8 cellular contexts compared by ENCODE assay signal in the genomic region with DNA sequence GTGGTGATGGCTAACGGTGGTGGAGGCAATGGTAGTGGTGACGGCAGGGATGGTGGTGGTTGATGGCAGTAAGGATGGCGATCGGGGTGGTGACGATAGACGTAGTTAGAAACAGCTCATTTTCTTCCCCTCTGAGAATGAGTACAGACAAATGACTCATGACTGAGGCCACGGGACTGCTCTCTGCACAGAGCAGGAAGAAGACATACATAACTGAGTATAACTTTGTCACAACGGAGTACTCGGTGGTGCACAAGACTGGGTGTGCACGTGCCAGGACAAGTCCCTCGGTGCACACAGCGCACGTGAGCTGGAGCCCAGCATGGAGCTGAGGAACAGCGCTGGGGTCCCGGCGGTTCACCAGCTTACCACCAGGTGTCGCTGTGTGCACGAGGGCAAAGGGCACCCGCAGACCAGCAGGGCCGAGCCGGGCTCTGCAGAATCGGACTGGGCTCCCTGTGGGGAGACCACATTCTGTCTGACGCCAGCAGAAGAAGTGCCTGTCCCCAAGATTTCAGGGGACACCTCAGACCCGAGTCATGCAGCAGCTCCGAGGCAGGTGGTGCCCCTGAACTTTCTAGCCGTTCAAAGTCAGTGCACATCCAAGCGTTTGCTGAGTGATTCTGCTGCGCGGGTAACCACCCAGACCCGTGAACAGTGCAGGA.
DNase-seq lines count a peak whose midpoint lies in the region; ATAC-seq and TF ChIP-seq lines count a peak whose summit lies in the region.

No MANE protein-coding gene starts in this region.

- H3K9me3 ChIP-seq in naive thymus-derived CD4-positive, alpha-beta T cell (ENCODE audit: control insufficient read depth in 2 of 3, low read length in 3 of 3): no peaks in the 10 kb centered on the region

- intact Hi-C loops in naive thymus-derived CD4-positive, alpha-beta T cell (cut with micrococcal nuclease): loop anchor here (1.0 to 10.0 kb wide), 7 partner anchors 189 to 864 kb away; a partner anchor contains a TSS

- no peak overlapping the region for H3K4me3 ChIP-seq in GM12865 (ENCODE audit: low read depth, low read length)
- no peak overlapping the region for H3K4me3 ChIP-seq in epithelial cell of esophagus (ENCODE audit: low read length)
- no peak overlapping the region for H3K4me3 ChIP-seq in naive thymus-derived CD4-positive, alpha-beta T cell (ENCODE audit: low read length)

- peaks cover 0 to 3% (median 0%) of the 10 kb centered on the region in 11 donors for H3K9me3 Mint-ChIP-seq in naive thymus-derived CD4-positive, alpha-beta T cell
- no peaks in the 10 kb centered on the region for H3K9me3 Mint-ChIP-seq in stimulated activated naive B cell treated with anti-CD40 and anti-IgM and Interleukin-4, amounts not matched to agents 10 μg/mL and 1 μg/mL and 100 μg/mL, for 72 hours

- peak; percentile 83 for ATAC-seq in naive thymus-derived CD4-positive, alpha-beta T cell
- ATAC-seq in stimulated activated naive B cell treated with anti-CD40 and anti-IgM and Interleukin-4, amounts not matched to agents 10 μg/mL and 1 μg/mL and 100 μg/mL, for 72 hours (replicated peaks): peak; percentile 86 to 95

- H3K27me3 Mint-ChIP-seq in naive thymus-derived CD4-positive, alpha-beta T cell: peaks cover 6 to 16% (median 14%) of the 10 kb centered on the region in 5 donors
- H3K27me3 Mint-ChIP-seq in stimulated activated naive B cell treated with anti-CD40 and anti-IgM and Interleukin-4, amounts not matched to agents 10 μg/mL and 1 μg/mL and 100 μg/mL, for 72 hours: peaks cover 23 to 33% of the 10 kb centered on the region in 2 donors

- DNase-seq in GM12865 (ENCODE audit: low read depth) (peak; percentile 69), HEK293T (ENCODE audit: extremely low spot score) (peak; percentile 83), NCI-H345 treated with DMSO at 0.1 percent for 48 hours (lab: John Stamatoyannopoulos, UW; ENCODE audit: unreplicated experiment) (peak; percentile 5), epithelial cell of esophagus (ENCODE audit: low read depth) (peak; percentile 85), NCI-H2081 (lab: John Stamatoyannopoulos, UW) (no peak)
- peak; percentile 30 to 53 for DNase-seq in activated CD8-positive, alpha-beta memory T cell treated with anti-CD3 and anti-CD28 coated beads for 1 hour (ENCODE audit: extremely low read depth in 1 of 2, low read depth in 1 of 2)
- peak; percentile 17 to 73 (median 52) for DNase-seq in naive thymus-derived CD4-positive, alpha-beta T cell
- peak; percentile 64 for DNase-seq in stimulated activated naive B cell treated with anti-CD40 and anti-IgM and Interleukin-4, amounts not matched to agents 10 μg/mL and 1 μg/mL and 100 μg/mL, for 72 hours

- TF ChIP-seq CTCF in GM12865 (IDR thresholded peaks at IDR 0.05; ENCODE audit: insufficient read depth, low read depth, low read length, missing control alignments): peak; percentile 93
- peak; percentile 87 for TF ChIP-seq CTCF in epithelial cell of esophagus (IDR thresholded peaks at IDR 0.05; ENCODE audit: insufficient read depth, low read depth, low read length, missing control alignments)

- no peaks in the 10 kb centered on the region for H3K4me1 ChIP-seq in naive thymus-derived CD4-positive, alpha-beta T cell (ENCODE audit: control insufficient read depth in 2 of 2, insufficient read depth in 2 of 2, low read length in 2 of 2)

- peak overlapping the region in 1 of 9 donors; percentile 77 for H3K27ac Mint-ChIP-seq in naive thymus-derived CD4-positive, alpha-beta T cell
- peak overlapping the region; percentile 68 for H3K27ac Mint-ChIP-seq in stimulated activated naive B cell treated with anti-CD40 and anti-IgM and Interleukin-4, amounts not matched to agents 10 μg/mL and 1 μg/mL and 100 μg/mL, for 72 hours

- no peaks in the 10 kb centered on the region for H3K36me3 ChIP-seq in naive thymus-derived CD4-positive, alpha-beta T cell (ENCODE audit: control insufficient read depth in 2 of 3, insufficient read depth in 3 of 3, low read length in 3 of 3)

- no peaks in the 10 kb centered on the region for H3K36me3 Mint-ChIP-seq in naive thymus-derived CD4-positive, alpha-beta T cell
- H3K36me3 Mint-ChIP-seq in stimulated activated naive B cell treated with anti-CD40 and anti-IgM and Interleukin-4, amounts not matched to agents 10 μg/mL and 1 μg/mL and 100 μg/mL, for 72 hours: peaks cover 2 to 4% of the 10 kb centered on the region in 2 donors

- POLR2A ChIA-PET in HEK293T (lab: Yijun Ruan, JAX): no interaction called here
- POLR2A ChIA-PET in naive thymus-derived CD4-positive, alpha-beta T cell (lab: Charles Lee): no interaction called here

- H3K27ac ChIP-seq in naive thymus-derived CD4-positive, alpha-beta T cell (ENCODE audit: low read depth, low read length): no peak overlapping the region

- no peaks in the 10 kb centered on the region for H3K27me3 ChIP-seq in naive thymus-derived CD4-positive, alpha-beta T cell (ENCODE audit: control insufficient read depth in 2 of 2, insufficient read depth in 2 of 2, low read length in 2 of 2)

- no peak overlapping the region for H3K4me3 Mint-ChIP-seq in naive thymus-derived CD4-positive, alpha-beta T cell
- no peak overlapping the region for H3K4me3 Mint-ChIP-seq in stimulated activated naive B cell treated with anti-CD40 and anti-IgM and Interleukin-4, amounts not matched to agents 10 μg/mL and 1 μg/mL and 100 μg/mL, for 72 hours

- peaks cover 0 to 10% (median 5%) of the 10 kb centered on the region in 7 donors for H3K4me1 Mint-ChIP-seq in naive thymus-derived CD4-positive, alpha-beta T cell
- H3K4me1 Mint-ChIP-seq in stimulated activated naive B cell treated with anti-CD40 and anti-IgM and Interleukin-4, amounts not matched to agents 10 μg/mL and 1 μg/mL and 100 μg/mL, for 72 hours: peaks cover 9 to 12% of the 10 kb centered on the region in 2 donors

- CTCF ChIA-PET in HEK293T (lab: Yijun Ruan, JAX): interaction anchor here (0.7 to 3.0 kb wide), 33 partner anchors 10 to 521 kb away, joined by 3 to 25 read pairs (median 4); a partner anchor contains a TSS
- CTCF ChIA-PET in naive thymus-derived CD4-positive, alpha-beta T cell (lab: Charles Lee): interaction anchor here (0.5 to 2.9 kb wide), 3 partner anchors 27 to 1051 kb away, joined by 3 to 12 read pairs (median 6); no protein-coding TSS in a partner anchor

TF ChIP-seq in HEK293T, 16 proteins besides CTCF, POLR2A, EP300 and RAD21:
- no peak for TF ChIP-seq HDGF (IDR thresholded peaks at IDR 0.05; ENCODE audit: borderline replicate concordance)
- peak; percentile 18; the same call in 1 of the 2 replicates for TF ChIP-seq BHLHE40 (IDR thresholded peaks at IDR 0.05; ENCODE audit: borderline replicate concordance)
- no peak for TF ChIP-seq CTBP1 (IDR thresholded peaks at IDR 0.05; ENCODE audit: borderline replicate concordance)
- peak; percentile 90 for TF ChIP-seq L3MBTL2 (conservative IDR thresholded peaks at IDR 0.05)

Comparison
In these comparisons a context has a peak if more than half of its experiments do, and no peak if none do; other contexts are left out.
1. DNase-seq: peak in GM12865 (single experiment), HEK293T (single experiment), NCI-H345 treated with DMSO at 0.1 percent for 48 hours (single experiment), activated CD8-positive, alpha-beta memory T cell treated with anti-CD3 and anti-CD28 coated beads for 1 hour (2 of 2), epithelial cell of esophagus (single experiment), naive thymus-derived CD4-positive, alpha-beta T cell (9 of 9) and stimulated activated naive B cell treated with anti-CD40 and anti-IgM and Interleukin-4, amounts not matched to agents 10 μg/mL and 1 μg/mL and 100 μg/mL, for 72 hours (single experiment); none in NCI-H2081 (0 of 2).